Comparison of ENCODE assay signal across 1 cellular context in genomic region chr12:84842406-84843013, GRCh38.
A peak's percentile ranks its signal among the peaks of the same experiment; 100 is the strongest.
TF ChIP-seq lines count a peak whose summit lies in the region.

No MANE protein-coding gene starts in this region.

TF ChIP-seq in HepG2, 621 proteins besides CTCF, POLR2A, EP300 and RAD21 (continued from another document):
- TF ChIP-seq ARID3A (IDR thresholded peaks at IDR 0.05; ENCODE audit: low read depth, low read length): 0 out of 2 replicates have a peak, but pooled peaks have one; percentile 4
- peak; percentile 66 for TF ChIP-seq STAG1 (CRISPR knock-in tag; IDR thresholded peaks at IDR 0.05)
